Comparison of ENCODE assay signal across 10 cellular contexts in genomic region chr13:79749985-79750551, GRCh38.
DNase-seq lines count a peak whose midpoint lies in the region; ATAC-seq and TF ChIP-seq lines count a peak whose summit lies in the region.
"Had no signal": no experiment of that assay in that cellular context is flagged by ENCODE, and none has a peak within 500 bp of the region (broad histone marks: within the 10 kb centered on the region; RNA-seq: fewer than 3 reads in every experiment).

No MANE protein-coding gene starts in this region.

- no peak overlapping the region for H3K27ac Mint-ChIP-seq in natural killer cell
- H3K27ac Mint-ChIP-seq in activated CD4-positive, alpha-beta T cell treated with anti-CD3 and anti-CD28 coated beads, Interleukin-2, amount 10 ng/mL, durations not matched to agents 7 days and 5 days, result no peak overlapping the region

- TF ChIP-seq CTCF in Peyer's patch (IDR thresholded peaks at IDR 0.05) (no peak), natural killer cell (IDR thresholded peaks at IDR 0.05) (no peak)

- H3K4me1 ChIP-seq in Peyer's patch, result no peaks in the 10 kb centered on the region

- peak; percentile 18 for DNase-seq in Ammon's horn (ENCODE audit: low spot score)
- peak in 2 of 3 donors; percentile 17 to 66 for DNase-seq in Peyer's patch
- peak; percentile 95 for DNase-seq in fibroblast of the conjunctiva (ENCODE audit: low read depth)
- peak; percentile 94 for DNase-seq in non-pigmented ciliary epithelial cell (ENCODE audit: low read depth)
- no peak for DNase-seq in natural killer cell
- no peak for DNase-seq in activated CD4-positive, alpha-beta T cell treated with anti-CD3 and anti-CD28 coated beads, Interleukin-2, amount 10 ng/mL, durations not matched to agents 7 days and 5 days
- DNase-seq: activated T-cell treated with anti-CD3 and anti-CD28 coated beads, Interleukin-2, amount 50 U/mL, for 1 hour; NCI-H69 had no signal

- no peaks in the 10 kb centered on the region for H3K4me1 Mint-ChIP-seq in natural killer cell
- H3K4me1 Mint-ChIP-seq in activated CD4-positive, alpha-beta T cell treated with anti-CD3 and anti-CD28 coated beads, Interleukin-2, amount 10 ng/mL, durations not matched to agents 7 days and 5 days, result no peaks in the 10 kb centered on the region

- H3K27ac ChIP-seq in Peyer's patch, result peak overlapping the region in 1 of 4 donors; percentile 7

- no peak for TF ChIP-seq POLR2A in Peyer's patch (IDR thresholded peaks at IDR 0.05)

- no peaks in the 10 kb centered on the region for H3K36me3 Mint-ChIP-seq in natural killer cell
- no peaks in the 10 kb centered on the region for H3K36me3 Mint-ChIP-seq in activated CD4-positive, alpha-beta T cell treated with anti-CD3 and anti-CD28 coated beads, Interleukin-2, amount 10 ng/mL, durations not matched to agents 7 days and 5 days (ENCODE audit: low read depth)

- no peaks in the 10 kb centered on the region for H3K9me3 ChIP-seq in Peyer's patch

- ATAC-seq in GM18907 (IDR thresholded peaks at IDR 0.05; ENCODE audit: unreplicated experiment), result no peak
- no peak for ATAC-seq in GM21825 (IDR thresholded peaks at IDR 0.05; ENCODE audit: unreplicated experiment)
- no peak for ATAC-seq in natural killer cell

- H3K4me3 ChIP-seq in Peyer's patch, result no peak overlapping the region

- H3K27me3 Mint-ChIP-seq in natural killer cell (ENCODE audit: low read depth in 2 of 2), result peaks cover 0 to 7% of the 10 kb centered on the region in 2 donors
- no peaks in the 10 kb centered on the region for H3K27me3 Mint-ChIP-seq in activated CD4-positive, alpha-beta T cell treated with anti-CD3 and anti-CD28 coated beads, Interleukin-2, amount 10 ng/mL, durations not matched to agents 7 days and 5 days

- H3K27me3 ChIP-seq in Peyer's patch, result no peaks in the 10 kb centered on the region

- POLR2A ChIA-PET in activated CD4-positive, alpha-beta T cell treated with anti-CD3 and anti-CD28 coated beads, Interleukin-2, amount 10 ng/mL, durations not matched to agents 7 days and 5 days (lab: Charles Lee), result no interaction called here

- CTCF ChIA-PET in activated CD4-positive, alpha-beta T cell treated with anti-CD3 and anti-CD28 coated beads, Interleukin-2, amount 10 ng/mL, durations not matched to agents 7 days and 5 days (lab: Charles Lee), result no interaction called here

- intact Hi-C loops in natural killer cell (cut with micrococcal nuclease), result no loop called here

- H3K9me3 Mint-ChIP-seq in natural killer cell, result peaks cover 0 to 4% of the 10 kb centered on the region in 2 donors
- no peaks in the 10 kb centered on the region for H3K9me3 Mint-ChIP-seq in activated CD4-positive, alpha-beta T cell treated with anti-CD3 and anti-CD28 coated beads, Interleukin-2, amount 10 ng/mL, durations not matched to agents 7 days and 5 days

- H3K4me3 Mint-ChIP-seq in natural killer cell, result no peak overlapping the region
- H3K4me3 Mint-ChIP-seq in activated CD4-positive, alpha-beta T cell treated with anti-CD3 and anti-CD28 coated beads, Interleukin-2, amount 10 ng/mL, durations not matched to agents 7 days and 5 days, result no peak overlapping the region

- no peaks in the 10 kb centered on the region for H3K36me3 ChIP-seq in Peyer's patch

Comparison
In these comparisons a context has a peak if more than half of its experiments do, and no peak if none do; other contexts are left out.
1. DNase-seq: peak in Ammon's horn (single experiment), Peyer's patch (2 of 3), fibroblast of the conjunctiva (single experiment) and non-pigmented ciliary epithelial cell (single experiment); none in natural killer cell (single experiment) and activated CD4-positive, alpha-beta T cell treated with anti-CD3 and anti-CD28 coated beads, Interleukin-2, amount 10 ng/mL, durations not matched to agents 7 days and 5 days (single experiment).